15 cellular contexts compared by ENCODE assay signal in genomic region chr2:145067631-145068030, GRCh38.
"Had no signal": no experiment of that assay in that cellular context is flagged by ENCODE, and none has a peak within 500 bp of the region (broad histone marks: within the 10 kb centered on the region; RNA-seq: fewer than 3 reads in every experiment).

No MANE protein-coding gene starts in this region.

- H3K9me3 ChIP-seq: SK-N-SH had no signal

- DNase-seq: activated CD4-positive, alpha-beta T cell treated with anti-CD3 and anti-CD28 coated beads for 36 hours; activated CD4-positive, alpha-beta T cell treated with anti-CD3 and anti-CD28 coated beads, Interleukin-2, amount 50 U/mL, for 48 hours; amniotic stem cell; central memory CD4-positive, alpha-beta T cell; effector CD4-positive, alpha-beta T cell; islet precursor cell; mammary epithelial cell; SK-N-SH; small intestine; stimulated activated CD4-positive, alpha-beta T cell treated with anti-CD3 and anti-CD28 coated beads, Interleukin-4, amount 100 ng/mL, for 1 hour had no signal

- H3K4me3 ChIP-seq: tibial nerve had no signal

- H3K4me1 Mint-ChIP-seq: activated CD4-positive, alpha-beta T cell treated with anti-CD3 and anti-CD28 coated beads for 36 hours; stimulated activated effector memory CD8-positive, alpha-beta T cell treated with anti-CD3 and anti-CD28 coated beads, Interleukin-12 subunit alpha, Interleukin-12 subunit beta, amount 100 ng/mL, for 72 hours had no signal

- H3K36me3 Mint-ChIP-seq: activated naive CD8-positive, alpha-beta T cell; stimulated activated effector memory CD8-positive, alpha-beta T cell treated with anti-CD3 and anti-CD28 coated beads, Interleukin-12 subunit alpha, Interleukin-12 subunit beta, amount 100 ng/mL, for 72 hours had no signal

- H3K27ac Mint-ChIP-seq: activated CD4-positive, alpha-beta T cell treated with anti-CD3 and anti-CD28 coated beads for 36 hours; activated naive CD8-positive, alpha-beta T cell; stimulated activated effector memory CD8-positive, alpha-beta T cell treated with anti-CD3 and anti-CD28 coated beads, Interleukin-12 subunit alpha, Interleukin-12 subunit beta, amount 100 ng/mL, for 72 hours; T-helper 2 cell treated with Interferon-gamma antibody and Interleukin-4, amounts not matched to agents 5 μg/mL and 100 μg/mL, for 36 hours; WTC11 had no signal

- H3K27me3 ChIP-seq: tibial nerve had no signal

- H3K4me3 Mint-ChIP-seq: activated CD4-positive, alpha-beta T cell treated with anti-CD3 and anti-CD28 coated beads for 36 hours; activated naive CD8-positive, alpha-beta T cell; stimulated activated effector memory CD8-positive, alpha-beta T cell treated with anti-CD3 and anti-CD28 coated beads, Interleukin-12 subunit alpha, Interleukin-12 subunit beta, amount 100 ng/mL, for 72 hours; T-helper 2 cell treated with Interferon-gamma antibody and Interleukin-4, amounts not matched to agents 5 μg/mL and 100 μg/mL, for 36 hours; WTC11 had no signal

- H3K36me3 ChIP-seq: tibial nerve had no signal

- H3K9me3 Mint-ChIP-seq: stimulated activated effector memory CD8-positive, alpha-beta T cell treated with anti-CD3 and anti-CD28 coated beads, Interleukin-12 subunit alpha, Interleukin-12 subunit beta, amount 100 ng/mL, for 72 hours; T-helper 2 cell treated with Interferon-gamma antibody and Interleukin-4, amounts not matched to agents 5 μg/mL and 100 μg/mL, for 36 hours had no signal
